Comparison of ENCODE assay signal across 29 cellular contexts in genomic region chr7:92777993-92778392, GRCh38.
"Had no signal": no experiment of that assay in that cellular context is flagged by ENCODE, and none has a peak within 500 bp of the region (broad histone marks: within the 10 kb centered on the region; RNA-seq: fewer than 3 reads in every experiment).

No MANE protein-coding gene starts in this region.

- H3K27me3 ChIP-seq: brain microvascular endothelial cell, ovary, vagina had no signal

- ATAC-seq: naive thymus-derived CD4-positive, alpha-beta T cell; sciatic nerve; stimulated activated memory B cell treated with anti-CD40 and anti-IgM and Interleukin-4, amounts not matched to agents 10 μg/mL and 1 μg/mL and 100 μg/mL, for 72 hours; stimulated activated naive CD8-positive, alpha-beta T cell treated with anti-CD3 and anti-CD28 coated beads, Interleukin-15, amount 100 ng/mL, for 72 hours had no signal

- H3K4me3 ChIP-seq: ovary, prostate gland, skin epidermis, vagina had no signal

- FAIRE-seq: astrocyte, TTC549 had no signal

- H3K27ac ChIP-seq: brain microvascular endothelial cell, ovary, prostate gland, skin epidermis, vagina, VCaP had no signal

- DNase-seq: activated CD4-positive, alpha-beta T cell treated with anti-CD3 and anti-CD28 coated beads for 4 hours; activated CD4-positive, alpha-beta T cell treated with anti-CD3 and anti-CD28 coated beads, Interleukin-2, amount 50 U/mL, for 4 hours; activated CD8-positive, alpha-beta memory T cell treated with anti-CD3 and anti-CD28 coated beads for 24 hours; activated gamma-delta T cell treated with Interleukin-2 at 50 U/mL for 16 hours; activated naive CD4-positive, alpha-beta T cell treated with anti-CD3 and anti-CD28 coated beads, Interleukin-2, amount 50 U/mL, for 16 hours; amniotic stem cell; brain microvascular endothelial cell; endodermal cell; erythroblast; head of caudate nucleus; hippocampal formation; immature natural killer cell; midbrain; naive thymus-derived CD4-positive, alpha-beta T cell; ovary; retina; stimulated activated CD4-positive, alpha-beta T cell treated with anti-CD3 and anti-CD28 coated beads, Interleukin-12 subunit alpha, Interleukin-12 subunit beta, amount 100 ng/mL, for 4 hours; stimulated activated CD4-positive, alpha-beta T cell treated with anti-CD3 and anti-CD28 coated beads, Interleukin-4, amount 100 ng/mL, for 1 hour; stimulated activated naive CD8-positive, alpha-beta T cell treated with anti-CD3 and anti-CD28 coated beads, Interleukin-15, amount 100 ng/mL, for 72 hours; substantia nigra; T-helper 9 cell had no signal

- H3K4me1 ChIP-seq: prostate gland had no signal

- H3K36me3 ChIP-seq: ovary, prostate gland had no signal

- H3K9me3 ChIP-seq: ovary, prostate gland, vagina had no signal
